Comparison of ENCODE assay signal across 31 cellular contexts in genomic region chr2:31049913-31050588, GRCh38.
A peak's percentile ranks its signal among the peaks of the same experiment; 100 is the strongest.
DNase-seq lines count a peak whose midpoint lies in the region; ATAC-seq, FAIRE-seq and TF ChIP-seq lines count a peak whose summit lies in the region.
"Had no signal": no experiment of that assay in that cellular context is flagged by ENCODE, and none has a peak within 500 bp of the region (broad histone marks: within the 10 kb centered on the region; RNA-seq: fewer than 3 reads in every experiment).

No MANE protein-coding gene starts in this region.

- no peak overlapping the region for H3K9ac ChIP-seq in H9 (ENCODE audit: extremely low read depth, insufficient read length, low read length)
- H3K9ac ChIP-seq: KMS-11, parathyroid adenoma had no signal

- H3K9me3 ChIP-seq in pancreas (no peaks in the 10 kb centered on the region), H9 (ENCODE audit: control insufficient read depth, low read depth, low read length) (no peaks in the 10 kb centered on the region)
- H3K9me3 ChIP-seq: right lobe of liver, upper lobe of left lung had no signal

- H4K91ac ChIP-seq in H9 (ENCODE audit: insufficient read length, low read depth, low read length) = no peak overlapping the region

- no peak overlapping the region for H3K23ac ChIP-seq in H9 (ENCODE audit: insufficient read length, low read depth, low read length)

- no peak overlapping the region for H3K14ac ChIP-seq in H9 (ENCODE audit: insufficient read depth, low read length)

- H3K36me3 Mint-ChIP-seq in H9 (ENCODE audit: insufficient read depth in 1 of 3, low read depth in 3 of 3) = no peaks in the 10 kb centered on the region
- H3K36me3 Mint-ChIP-seq: natural killer cell treated with Interleukin-12 subunit alpha and Interleukin-12 subunit beta and Interleukin-15 and Interleukin-18, amount 100 ng/mL, for 72 hours; stimulated activated effector memory CD8-positive, alpha-beta T cell treated with anti-CD3 and anti-CD28 coated beads, Interleukin-12 subunit alpha, Interleukin-12 subunit beta, amount 100 ng/mL, for 72 hours had no signal

- H2AFZ ChIP-seq in H9 (ENCODE audit: low read length) = no peak overlapping the region
- H2AFZ ChIP-seq: parathyroid adenoma, PC-9 had no signal

- H3K27ac ChIP-seq in pancreas (no peak overlapping the region), H9 (ENCODE audit: insufficient read length, low read depth, low read length) (no peak overlapping the region)
- H3K27ac ChIP-seq: C4-2B, KMS-11, parathyroid adenoma, PC-9, right lobe of liver, upper lobe of left lung had no signal

- H3K27ac Mint-ChIP-seq in H9 = peak overlapping the region in 1 of 3 experiments; percentile 40; a peak in 1 of 7 replicates
- H3K27ac Mint-ChIP-seq: activated T-cell treated with anti-CD3 and anti-CD28 coated beads, Interleukin-2, amount 50 U/mL, for 24 hours; natural killer cell treated with Interleukin-12 subunit alpha and Interleukin-12 subunit beta and Interleukin-15 and Interleukin-18, amount 100 ng/mL, for 72 hours; stimulated activated effector memory CD8-positive, alpha-beta T cell treated with anti-CD3 and anti-CD28 coated beads, Interleukin-12 subunit alpha, Interleukin-12 subunit beta, amount 100 ng/mL, for 72 hours had no signal

- FAIRE-seq in GM12891 (lab: Jason Lieb, UNC) (no peak), pancreas (lab: Jason Lieb, UNC) (no peak), GM19239 (lab: Jason Lieb, UNC) (no peak)
- FAIRE-seq: D721Med, GM12892, H1 had no signal

- no peak overlapping the region for H4K5ac ChIP-seq in H9 (ENCODE audit: insufficient read length, low read depth, low read length)

- H3K27me3 ChIP-seq in pancreas (no peaks in the 10 kb centered on the region), H9 (ENCODE audit: insufficient read depth, low read length) (no peaks in the 10 kb centered on the region)
- H3K27me3 ChIP-seq: right lobe of liver, upper lobe of left lung had no signal

- no peak overlapping the region for H3K4me2 ChIP-seq in H9 (ENCODE audit: insufficient read depth, insufficient read length, low read length)
- H3K4me2 ChIP-seq: KMS-11, PC-9 had no signal

- H2BK20ac ChIP-seq in H9 (ENCODE audit: low read depth, low read length, poor library complexity, severe bottlenecking) = no peak overlapping the region

- H3K4me3 Mint-ChIP-seq in H9 = no peak overlapping the region
- H3K4me3 Mint-ChIP-seq: activated T-cell treated with anti-CD3 and anti-CD28 coated beads, Interleukin-2, amount 50 U/mL, for 24 hours; natural killer cell treated with Interleukin-12 subunit alpha and Interleukin-12 subunit beta and Interleukin-15 and Interleukin-18, amount 100 ng/mL, for 72 hours; stimulated activated effector memory CD8-positive, alpha-beta T cell treated with anti-CD3 and anti-CD28 coated beads, Interleukin-12 subunit alpha, Interleukin-12 subunit beta, amount 100 ng/mL, for 72 hours had no signal

- no peaks in the 10 kb centered on the region for H3K23me2 ChIP-seq in H9 (ENCODE audit: insufficient read length, low read depth, low read length, poor library complexity, severe bottlenecking)

- no peaks in the 10 kb centered on the region for H3K9me3 Mint-ChIP-seq in H9
- H3K9me3 Mint-ChIP-seq: activated T-cell treated with anti-CD3 and anti-CD28 coated beads, Interleukin-2, amount 50 U/mL, for 24 hours; natural killer cell treated with Interleukin-12 subunit alpha and Interleukin-12 subunit beta and Interleukin-15 and Interleukin-18, amount 100 ng/mL, for 72 hours; stimulated activated effector memory CD8-positive, alpha-beta T cell treated with anti-CD3 and anti-CD28 coated beads, Interleukin-12 subunit alpha, Interleukin-12 subunit beta, amount 100 ng/mL, for 72 hours had no signal

- intact Hi-C loops in pancreas (cut with DNase I) = no loop called here

- H3K79me1 ChIP-seq in H9 (ENCODE audit: insufficient read depth, low read depth, low read length, poor library complexity, severe bottlenecking) = no peaks in the 10 kb centered on the region

- TF ChIP-seq CTCF in pancreas (IDR thresholded peaks at IDR 0.05) (no peak), H9 (conservative IDR thresholded peaks at IDR 0.05) (no peak)

- no peaks in the 10 kb centered on the region; the same call in 1 of the 2 replicates for H3K27me3 Mint-ChIP-seq in H9 (ENCODE audit: low read depth)

- H4K8ac ChIP-seq in H9 (replicated peaks; ENCODE audit: insufficient read length, low read depth, low read length) = no peak overlapping the region

- no peak for TF ChIP-seq POLR2A in GM12891 (IDR thresholded peaks at IDR 0.05; ENCODE audit: low read depth, low read length)

- H3K18ac ChIP-seq in H9 (ENCODE audit: insufficient read length, low read depth, low read length) = no peak overlapping the region

- H3K56ac ChIP-seq in H9 (ENCODE audit: insufficient read length, low read depth, low read length) = no peak overlapping the region

- DNase-seq in GM12891 (ENCODE audit: insufficient read length, low spot score) = no peak
- DNase-seq in OCI-M1 (lab: John Stamatoyannopoulos, UW) = peak; percentile 9
- peak; percentile 37 for DNase-seq in islet precursor cell
- peak in 1 of 6 donors; percentile 10 for DNase-seq in pancreas
- DNase-seq in H9 = no peak
- DNase-seq in GM19239 (ENCODE audit: insufficient read length, low spot score) = no peak
- DNase-seq: activated CD4-positive, alpha-beta T cell treated with anti-CD3 and anti-CD28 coated beads for 48 hours; activated gamma-delta T cell treated with Interleukin-2 at 50 U/mL for 16 hours; activated T-cell treated with anti-CD3 and anti-CD28 coated beads, Interleukin-2, amount 50 U/mL, for 24 hours; central memory CD4-positive, alpha-beta T cell; EL; NCI-H1694; NCI-H2171; NCI-H524; NK-92 treated with Interleukin-12 subunit alpha and Interleukin-12 subunit beta, amount 100 ng/mL, for 24 hours; PC-9; stimulated activated CD4-positive, alpha-beta T cell treated with anti-CD3 and anti-CD28 coated beads, Interleukin-4, amount 100 ng/mL, for 24 hours; T-helper 2 cell; upper lobe of left lung had no signal

- no peak overlapping the region for H2AK5ac ChIP-seq in H9 (ENCODE audit: insufficient read length, low read length)

- no peaks in the 10 kb centered on the region for H3K4me1 Mint-ChIP-seq in H9

- H3K36me3 ChIP-seq in pancreas = no peaks in the 10 kb centered on the region
- H3K36me3 ChIP-seq: right lobe of liver, upper lobe of left lung had no signal

- H3T11ph ChIP-seq in H9 (ENCODE audit: low read length) = no peak overlapping the region

- ATAC-seq in pancreas (peak; percentile 43 to 75 (median 58)), GM18519 (IDR thresholded peaks at IDR 0.05; ENCODE audit: low FRiP score, unreplicated experiment) (no peak)
- ATAC-seq: natural killer cell treated with Interleukin-12 subunit alpha and Interleukin-12 subunit beta and Interleukin-15 and Interleukin-18, amount 100 ng/mL, for 72 hours; right lobe of liver; Right ventricle myocardium inferior; stimulated activated effector memory CD8-positive, alpha-beta T cell treated with anti-CD3 and anti-CD28 coated beads, Interleukin-12 subunit alpha, Interleukin-12 subunit beta, amount 100 ng/mL, for 72 hours had no signal

- no peak overlapping the region for H2BK120ac ChIP-seq in H9 (ENCODE audit: low read depth, low read length, poor library complexity, severe bottlenecking)

- no peak overlapping the region for H2BK15ac ChIP-seq in H9 (ENCODE audit: low read depth, low read length)

- H3K4me1 ChIP-seq in pancreas (no peaks in the 10 kb centered on the region), H9 (ENCODE audit: insufficient read depth, low read length) (no peaks in the 10 kb centered on the region)
- H3K4me1 ChIP-seq: parathyroid adenoma, right lobe of liver, upper lobe of left lung had no signal

- WGBS in pancreas, 2 donors = 50 to 56% methylated on average over 14 of the region's 14 CpGs
- no CpG with 5 or more reads among the region's 14 CpGs for WGBS in H9 (ENCODE audit: extremely low coverage, insufficient read length, low lambda C conversion rate)

- no peak overlapping the region for H2BK12ac ChIP-seq in H9 (ENCODE audit: insufficient read length, low read depth, low read length)

- H3K4me3 ChIP-seq in pancreas = no peak overlapping the region
- H3K4me3 ChIP-seq: lung, PC-9, right lobe of liver, upper lobe of left lung had no signal

- H3K4ac ChIP-seq in H9 (ENCODE audit: low read depth, low read length) = no peak overlapping the region

- H2BK5ac ChIP-seq in H9 (ENCODE audit: insufficient read length, low read length) = no peak overlapping the region

- no peaks in the 10 kb centered on the region for H4K20me1 ChIP-seq in H9 (ENCODE audit: control insufficient read depth, insufficient read depth, insufficient read length)

- H3K79me2 ChIP-seq in H9 (ENCODE audit: insufficient read depth, low read length) = no peaks in the 10 kb centered on the region
- H3K79me2 ChIP-seq: parathyroid adenoma had no signal

TF ChIP-seq in GM12891, 5 proteins besides CTCF, POLR2A, EP300 and RAD21:
- TF ChIP-seq PAX5 (IDR thresholded peaks at IDR 0.05; ENCODE audit: insufficient read depth, low read length, severe bottlenecking) = no peak
- TF ChIP-seq SPI1 (IDR thresholded peaks at IDR 0.05; ENCODE audit: low read depth, low read length) = peak; percentile 47
TF ChIP-seq in GM12891: peak in this region for 1.

Comparison
In these comparisons a context has a peak if more than half of its experiments do, and no peak if none do; other contexts are left out.
1. DNase-seq: peak in OCI-M1 (single experiment) and islet precursor cell (single experiment); none in GM12891 (single experiment), H9 (single experiment) and GM19239 (single experiment).